1 cellular context compared by ENCODE assay signal in the genomic region with DNA sequence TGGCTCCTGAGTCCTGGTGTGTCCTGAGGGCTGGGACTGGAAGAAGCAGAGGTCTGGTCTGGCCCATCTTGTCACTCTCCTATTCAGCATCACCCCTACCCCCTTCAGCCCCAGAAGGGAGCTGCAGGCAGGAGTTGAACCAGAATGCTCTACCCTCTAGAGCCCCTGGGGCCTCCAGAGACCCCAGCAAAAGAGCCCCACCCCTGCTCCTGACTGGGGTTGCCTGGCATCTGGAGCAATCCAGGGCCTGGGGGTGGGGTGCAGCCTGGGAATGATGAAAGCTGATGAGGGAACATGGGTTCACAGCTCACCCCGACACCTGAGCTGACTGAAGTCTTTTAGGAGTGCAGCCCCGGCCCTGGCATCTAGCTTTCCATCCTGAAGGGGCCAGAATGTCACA.
TF ChIP-seq lines count a peak whose summit lies in the region.

No MANE protein-coding gene starts in this region.

TF ChIP-seq in SK-N-SH, 30 proteins besides CTCF, POLR2A, EP300 and RAD21 (continued from another document):
- no peak for TF ChIP-seq MEF2A (IDR thresholded peaks at IDR 0.05; ENCODE audit: borderline replicate concordance, low read depth)
- TF ChIP-seq NRF1 (IDR thresholded peaks at IDR 0.05; ENCODE audit: low read depth, low read length), result no peak
- TF ChIP-seq RFX5 (IDR thresholded peaks at IDR 0.05; ENCODE audit: low read length), result no peak
